ENCODE assay signal across 8 cellular contexts in the genomic region with DNA sequence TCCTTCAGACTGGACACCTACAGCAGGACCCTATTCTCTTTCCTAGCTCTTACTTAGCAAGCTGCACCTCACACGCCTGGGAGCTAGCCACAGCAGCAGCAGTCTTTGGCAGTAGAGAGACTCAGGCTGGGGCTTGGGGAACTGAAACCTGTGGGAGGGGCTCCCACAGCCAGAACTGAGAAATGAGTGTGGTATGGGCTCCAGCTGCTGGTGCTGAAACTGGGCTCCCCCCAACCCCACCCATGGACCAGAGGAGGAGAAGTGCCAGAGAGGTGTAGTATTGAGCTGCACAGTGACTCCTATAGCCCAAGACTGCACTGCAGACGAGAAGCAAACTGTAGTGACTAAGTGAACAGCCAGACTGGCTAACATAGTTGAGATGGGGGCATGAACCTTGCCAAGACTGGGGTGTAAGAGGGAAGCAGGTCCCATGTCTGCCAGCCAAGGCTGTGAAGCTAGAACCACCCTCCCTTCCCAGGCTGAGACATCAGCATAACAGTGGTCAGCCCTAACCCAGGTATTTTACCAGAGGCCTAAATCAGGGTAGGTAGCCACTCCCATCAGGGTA.
DNase-seq lines count a peak whose midpoint lies in the region; ATAC-seq and TF ChIP-seq lines count a peak whose summit lies in the region.

No MANE protein-coding gene starts in this region.

- H3K36me3 Mint-ChIP-seq in activated T-helper 17 cell treated with anti-CD3 and anti-CD28 coated beads, Interleukin-2, amount 50 U/mL, for 72 hours (ENCODE audit: low read depth): no peaks in the 10 kb centered on the region
- peaks cover 5% of the 10 kb centered on the region for H3K36me3 Mint-ChIP-seq in neural crest cell (ENCODE audit: low read depth)

- H3K4me3 Mint-ChIP-seq in activated T-helper 17 cell treated with anti-CD3 and anti-CD28 coated beads, Interleukin-2, amount 50 U/mL, for 72 hours: peak overlapping the region; percentile 84
- no peak overlapping the region for H3K4me3 Mint-ChIP-seq in neural crest cell

- ATAC-seq in GM21381 (IDR thresholded peaks at IDR 0.05; ENCODE audit: unreplicated experiment) (peak; percentile 92), HG03558 (IDR thresholded peaks at IDR 0.05; ENCODE audit: extremely low read depth, unreplicated experiment) (peak; percentile 76)
- peak; percentile 75 for ATAC-seq in activated T-helper 17 cell treated with anti-CD3 and anti-CD28 coated beads, Interleukin-2, amount 50 U/mL, for 72 hours (replicated peaks)

- H3K27me3 Mint-ChIP-seq in activated T-helper 17 cell treated with anti-CD3 and anti-CD28 coated beads, Interleukin-2, amount 50 U/mL, for 72 hours: no peaks in the 10 kb centered on the region
- H3K27me3 Mint-ChIP-seq in neural crest cell (ENCODE audit: low read depth): no peaks in the 10 kb centered on the region

- peak; percentile 97 for DNase-seq in GM12864 (ENCODE audit: low read depth)
- DNase-seq in neural crest cell (ENCODE audit: low read depth, low spot score): no peak
- no peak for DNase-seq in inferior parietal cortex (ENCODE audit: extremely low spot score)
- no peak for DNase-seq in superior temporal gyrus (ENCODE audit: extremely low spot score)
- DNase-seq in dermis blood vessel endothelial cell: no peak

- TF ChIP-seq CTCF in GM12864 (IDR thresholded peaks at IDR 0.05; ENCODE audit: low read depth, low read length, missing control alignments) (peak; percentile 60), neural crest cell (conservative IDR thresholded peaks at IDR 0.05) (no peak)

- H3K4me1 Mint-ChIP-seq in activated T-helper 17 cell treated with anti-CD3 and anti-CD28 coated beads, Interleukin-2, amount 50 U/mL, for 72 hours: peaks cover 37% of the 10 kb centered on the region
- no peaks in the 10 kb centered on the region for H3K4me1 Mint-ChIP-seq in neural crest cell

- H3K4me3 ChIP-seq in GM12864 (ENCODE audit: low read depth, low read length): peak overlapping the region; percentile 25

- H3K27ac Mint-ChIP-seq in activated T-helper 17 cell treated with anti-CD3 and anti-CD28 coated beads, Interleukin-2, amount 50 U/mL, for 72 hours: peak overlapping the region; percentile 94
- peak overlapping the region; percentile 55 for H3K27ac Mint-ChIP-seq in neural crest cell (ENCODE audit: unreplicated experiment)

- H3K9me3 Mint-ChIP-seq in activated T-helper 17 cell treated with anti-CD3 and anti-CD28 coated beads, Interleukin-2, amount 50 U/mL, for 72 hours: peaks cover 10% of the 10 kb centered on the region
- peaks cover 3% of the 10 kb centered on the region for H3K9me3 Mint-ChIP-seq in neural crest cell
